Comparison of ENCODE assay signal across 2 cellular contexts in the genomic region with DNA sequence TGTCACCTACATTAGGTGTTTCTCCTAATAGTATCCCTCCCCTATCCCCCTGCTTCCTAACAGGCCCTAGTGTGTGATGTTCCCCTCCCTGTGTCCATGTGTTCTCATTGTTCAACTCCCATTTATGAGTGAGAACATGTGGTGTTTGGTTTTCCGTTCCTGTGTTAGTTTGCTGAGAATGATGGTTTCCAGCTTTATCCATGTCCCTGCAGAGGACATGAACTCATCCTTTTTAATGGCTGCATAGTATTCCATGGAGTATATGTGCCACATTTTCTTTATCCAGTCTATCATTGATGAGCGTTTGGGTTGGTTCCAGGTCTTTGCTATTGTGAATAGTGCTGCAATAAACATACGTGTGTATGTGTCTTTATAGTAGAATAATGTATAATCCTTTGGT.
DNase-seq lines count a peak whose midpoint lies in the region; ATAC-seq, FAIRE-seq and TF ChIP-seq lines count a peak whose summit lies in the region.
"Not testable (repeated sequence)": the region's sequence is repeated elsewhere in the genome, so short reads cannot be mapped to it uniquely, and the experiment has no call there.

No MANE protein-coding gene starts in this region.

- H3K79me2 ChIP-seq in K562 (ENCODE audit: control insufficient read depth, insufficient read depth, low read length) = not testable (repeated sequence)

- not testable (repeated sequence) for H2AFZ ChIP-seq in K562 (ENCODE audit: low read depth, low read length)

- not testable (repeated sequence) for H3K36me3 ChIP-seq in HEK293 (ENCODE audit: control insufficient read depth in 2 of 2, insufficient read depth in 1 of 2, low read length in 2 of 2); K562 (ENCODE audit: control insufficient read depth, insufficient read depth, low read length)

- H3K9me3 ChIP-seq in HEK293 (ENCODE audit: control insufficient read depth, insufficient read depth, low read depth, low read length); K562 (replicated peaks; ENCODE audit: control insufficient read depth, insufficient read depth, low read depth, low read length): not testable (repeated sequence)

- TF ChIP-seq POLR2A in K562 (conservative IDR thresholded peaks at IDR 0.05) = not testable (repeated sequence)

- not testable (repeated sequence) for H3K27me3 ChIP-seq in K562 (ENCODE audit: control insufficient read depth in 2 of 2, insufficient read depth in 2 of 2, low read length in 2 of 2)

- H3K4me3 ChIP-seq in HEK293 (ENCODE audit: low read depth, low read length); K562: not testable (repeated sequence)

- intact Hi-C loops in K562 (cut with micrococcal nuclease) = not testable (repeated sequence)

- TF ChIP-seq RAD21 in K562 (CRISPR knock-in tag; conservative IDR thresholded peaks at IDR 0.05 in 1 of 2, IDR thresholded peaks at IDR 0.05 in 1 of 2) = not testable (repeated sequence)

- H3K9me1 ChIP-seq in K562 (ENCODE audit: control insufficient read depth, insufficient read depth, low read length) = not testable (repeated sequence)

- not testable (repeated sequence) for TF ChIP-seq EP300 in K562 (IDR thresholded peaks at IDR 0.05; ENCODE audit: low read length)

- H3K4me1 ChIP-seq in HEK293 (ENCODE audit: control insufficient read depth, insufficient read depth, low read length); K562 (replicated peaks in 1 of 2; ENCODE audit: control insufficient read depth in 2 of 2, insufficient read depth in 2 of 2, low read length in 2 of 2): not testable (repeated sequence)

- ATAC-seq in K562 = not testable (repeated sequence)

- POLR2A ChIA-PET in HEK293 (lab: Yijun Ruan, JAX); K562 (lab: Yijun Ruan, JAX): not testable (repeated sequence)

- FAIRE-seq in K562 (lab: Jason Lieb, UNC) = not testable (repeated sequence)

- DNase-seq in K562 (ENCODE audit: extremely low read depth in 1 of 4, low spot score in 3 of 4) = not testable (repeated sequence)

- H3K9ac ChIP-seq in K562 (ENCODE audit: insufficient read depth in 1 of 2, low read depth in 2 of 2, low read length in 2 of 2) = not testable (repeated sequence)

- not testable (repeated sequence) for TF ChIP-seq CTCF in HEK293 (tag by site-specific recombination; IDR thresholded peaks at IDR 0.05); K562 (IDR thresholded peaks at IDR 0.05 in 2 of 3, conservative IDR thresholded peaks at IDR 0.05 in 1 of 3; ENCODE audit: insufficient read depth in 2 of 3, low read depth in 1 of 3, low read length in 3 of 3)

- in situ Hi-C loops in K562 (cut with MboI) = not testable (repeated sequence)

- not testable (repeated sequence) for H4K20me1 ChIP-seq in K562 (replicated peaks; ENCODE audit: control insufficient read depth, insufficient read depth, low read length)

- not testable (repeated sequence) for H3K27ac ChIP-seq in HEK293 (ENCODE audit: extremely low read depth, low read depth, low read length); K562 (ENCODE audit: extremely low read depth, low read depth, low read length)

- 0% methylated on average over 3 of the region's 3 CpGs for WGBS in K562 (ENCODE audit: insufficient coverage, low coverage, missing lambda C conversion rate)

- not testable (repeated sequence) for BruUV-seq in K562 (replicated peaks; lab: Mats Ljungman, UMichigan)

- CTCF ChIA-PET in HEK293 (lab: Yijun Ruan, JAX); K562 (lab: Yijun Ruan, JAX; ENCODE audit: low intra/inter-chr PET ratio): not testable (repeated sequence)

- not testable (repeated sequence) for H3K4me2 ChIP-seq in K562 (ENCODE audit: insufficient read depth, low read length)

TF ChIP-seq in HEK293, 187 proteins besides CTCF, POLR2A, EP300 and RAD21:
- TF ChIP-seq ZNF146 (tag by site-specific recombination; IDR thresholded peaks at IDR 0.05) = peak; percentile 83
- TF ChIP-seq, protein P1, sequence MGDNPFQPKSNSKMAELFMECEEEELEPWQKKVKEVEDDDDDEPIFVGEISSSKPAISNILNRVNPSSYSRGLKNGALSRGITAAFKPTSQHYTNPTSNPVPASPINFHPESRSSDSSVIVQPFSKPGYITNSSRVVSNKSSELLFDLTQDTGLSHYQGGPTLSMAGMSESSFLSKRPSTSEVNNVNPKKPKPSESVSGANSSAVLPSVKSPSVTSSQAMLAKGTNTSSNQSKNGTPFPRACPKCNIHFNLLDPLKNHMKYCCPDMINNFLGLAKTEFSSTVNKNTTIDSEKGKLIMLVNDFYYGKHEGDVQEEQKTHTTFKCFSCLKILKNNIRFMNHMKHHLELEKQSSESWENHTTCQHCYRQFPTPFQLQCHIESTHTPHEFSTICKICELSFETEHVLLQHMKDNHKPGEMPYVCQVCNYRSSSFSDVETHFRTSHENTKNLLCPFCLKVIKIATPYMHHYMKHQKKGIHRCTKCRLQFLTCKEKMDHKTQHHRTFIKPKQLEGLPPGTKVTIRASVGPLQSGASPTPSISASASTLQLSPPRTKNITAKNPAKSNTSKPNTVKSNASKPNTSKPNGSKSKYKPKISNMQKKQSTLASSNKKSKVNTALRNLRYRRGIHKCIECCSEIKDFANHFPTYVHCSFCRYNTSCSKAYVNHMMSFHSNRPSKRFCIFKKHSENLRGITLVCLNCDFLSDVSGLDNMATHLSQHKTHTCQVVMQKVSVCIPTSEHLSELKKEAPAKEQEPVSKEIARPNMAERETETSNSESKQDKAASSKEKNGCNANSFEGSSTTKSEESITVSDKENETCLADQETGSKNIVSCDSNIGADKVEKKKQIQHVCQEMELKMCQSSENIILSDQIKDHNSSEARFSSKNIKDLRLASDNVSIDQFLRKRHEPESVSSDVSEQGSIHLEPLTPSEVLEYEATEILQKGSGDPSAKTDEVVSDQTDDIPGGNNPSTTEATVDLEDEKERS (tag by site-specific recombination; IDR thresholded peaks at IDR 0.05) = 0 out of 2 replicates have a peak, but pooled peaks have one; percentile 27
- TF ChIP-seq, protein P2, sequence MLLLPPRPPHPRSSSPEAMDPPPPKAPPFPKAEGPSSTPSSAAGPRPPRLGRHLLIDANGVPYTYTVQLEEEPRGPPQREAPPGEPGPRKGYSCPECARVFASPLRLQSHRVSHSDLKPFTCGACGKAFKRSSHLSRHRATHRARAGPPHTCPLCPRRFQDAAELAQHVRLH (tag by site-specific recombination; IDR thresholded peaks at IDR 0.05) = 0 out of 2 replicates have a peak, but pooled peaks have one; percentile 56

TF ChIP-seq in K562, 482 proteins besides CTCF, POLR2A, EP300 and RAD21:
- TF ChIP-seq ZNF146 (CRISPR knock-in tag; IDR thresholded peaks at IDR 0.05; ENCODE audit: unreplicated experiment) = peak; percentile 27
